ENCODE assay signal across 19 cellular contexts in the genomic region with DNA sequence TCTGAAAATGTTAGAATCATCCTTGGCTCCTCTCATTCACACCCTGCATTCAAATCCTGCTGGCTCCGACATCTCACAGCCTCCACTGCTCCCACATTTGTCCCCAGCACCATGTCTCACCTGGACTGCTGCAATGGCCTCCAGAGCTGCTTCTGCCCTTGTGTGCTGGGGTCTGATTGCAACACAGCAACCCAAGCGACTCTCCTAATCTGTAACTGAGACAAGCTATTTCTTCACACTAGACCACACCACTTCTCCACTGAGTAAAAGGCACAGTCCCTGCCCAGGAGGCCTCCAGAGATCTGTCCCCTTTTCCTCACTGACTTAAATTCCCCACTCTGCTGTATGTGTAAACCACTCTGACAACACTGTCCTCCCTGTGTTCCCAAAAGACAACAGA.
"Had no signal": no experiment of that assay in that cellular context is flagged by ENCODE, and none has a peak within 500 bp of the region (broad histone marks: within the 10 kb centered on the region; RNA-seq: fewer than 3 reads in every experiment).

No MANE protein-coding gene starts in this region.

- DNase-seq: effector CD4-positive, alpha-beta T cell; endodermal cell; erythroblast; heart left ventricle; hypothalamus; kidney glomerular epithelial cell; nucleus accumbens; ovary; small intestine; stimulated activated CD4-positive, alpha-beta T cell treated with anti-CD3 and anti-CD28 coated beads, Interleukin-2, amount 100 ng/mL, for 48 hours; stimulated activated naive CD4-positive, alpha-beta T cell treated with Interleukin-2 at 50 U/mL for 16 hours; thyroid gland had no signal

- FAIRE-seq: endothelial cell of umbilical vein, frontal cortex, islet of Langerhans, small intestine had no signal

- H3K27ac ChIP-seq: coronary artery, heart left ventricle, neural progenitor cell, ovary, right atrium auricular region, thyroid gland had no signal

- ATAC-seq: heart left ventricle; natural killer cell treated with Interleukin-12 subunit alpha and Interleukin-12 subunit beta and Interleukin-15 and Interleukin-18, amount 100 ng/mL, for 72 hours had no signal

- H2AFZ ChIP-seq: neural progenitor cell had no signal

- H3K36me3 ChIP-seq: heart left ventricle, neural progenitor cell, ovary, right atrium auricular region, thyroid gland had no signal

- H3K27me3 ChIP-seq: heart left ventricle, neural progenitor cell, ovary, right atrium auricular region, thyroid gland had no signal

- H3K9ac ChIP-seq: neural progenitor cell had no signal

- H3K4me2 ChIP-seq: neural progenitor cell had no signal

- H3K4me1 ChIP-seq: heart left ventricle, neural progenitor cell, right atrium auricular region had no signal

- H3K9me3 ChIP-seq: ovary, thyroid gland had no signal

- H3K4me3 ChIP-seq: coronary artery, heart left ventricle, neural progenitor cell, ovary, right atrium auricular region, thyroid gland had no signal
